Comparison of ENCODE assay signal across 8 cellular contexts in the genomic region with DNA sequence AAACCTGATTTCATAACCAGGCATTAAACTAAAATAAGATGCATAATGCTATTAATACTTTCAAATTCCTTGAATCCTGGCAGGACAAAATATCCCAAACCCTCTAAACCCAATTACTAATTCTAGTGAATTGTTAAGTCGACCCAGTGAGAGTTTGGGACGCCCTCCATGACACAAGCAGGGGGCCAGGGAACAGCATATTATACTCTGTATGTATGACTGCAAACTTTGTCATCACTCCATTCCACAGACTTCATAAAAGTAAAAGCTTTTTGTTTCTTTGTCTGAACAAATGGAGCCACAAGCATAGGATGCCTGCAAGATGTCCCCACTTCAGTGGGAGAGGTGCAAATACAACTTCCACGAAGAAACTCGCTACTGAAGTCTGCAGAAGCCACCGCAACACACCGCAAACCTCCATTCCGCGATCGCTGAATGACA. TPM values are rescaled to one million over a fixed set of nuclear protein-coding genes. Genes with fewer than 3 reads are reported as not detected.
DNase-seq lines count a peak whose midpoint lies in the region; ATAC-seq and TF ChIP-seq lines count a peak whose summit lies in the region.

No MANE protein-coding gene starts in this region.

- peak overlapping the region; percentile 88 for H3K9ac ChIP-seq in adipocyte (ENCODE audit: low read length)

- WGBS in lower leg skin, 2 donors = 3 to 6% methylated on average over 9 of the region's 9 CpGs
- WGBS in stomach, 5 donors = 2 to 6% (median 5%) methylated on average over 9 of the region's 9 CpGs

- H3K27me3 ChIP-seq in adipocyte (replicated peaks; ENCODE audit: control insufficient read depth, insufficient read depth, low read length) = no peaks in the 10 kb centered on the region
- no peaks in the 10 kb centered on the region for H3K27me3 ChIP-seq in stomach

- peak overlapping the region; percentile 21 to 100 (median 99) for H3K27ac ChIP-seq in stomach

- peak; percentile 37 for DNase-seq in stimulated activated CD4-positive, alpha-beta T cell treated with anti-CD3 and anti-CD28 coated beads, Interleukin-12 subunit alpha, Interleukin-12 subunit beta, amount 100 ng/mL, for 4 hours
- DNase-seq in stimulated activated CD4-positive, alpha-beta T cell treated with anti-CD3 and anti-CD28 coated beads, Interleukin-2, amount 100 ng/mL, for 48 hours = no peak
- DNase-seq in adipocyte (ENCODE audit: low read depth) = peak; percentile 49
- DNase-seq in lower leg skin (ENCODE audit: low spot score in 2 of 2) = no peak
- DNase-seq in stomach = no peak
- DNase-seq in LoVo (ENCODE audit: low spot score) = no peak
- no peak for DNase-seq in globus pallidus (ENCODE audit: low spot score)

- H3K4me3 ChIP-seq in adipocyte (ENCODE audit: low read length) (peak overlapping the region; percentile 92), lower leg skin (ENCODE audit: low read depth, poor library complexity, severe bottlenecking) (peak overlapping the region; percentile 82), stomach (peak overlapping the region; percentile 82 to 97 (median 91))

- TF ChIP-seq POLR2A in lower leg skin (IDR thresholded peaks at IDR 0.05) (no peak), stomach (IDR thresholded peaks at IDR 0.05) (no peak), GM18505 (IDR thresholded peaks at IDR 0.05; ENCODE audit: borderline replicate concordance, extremely low read depth, insufficient read depth, insufficient read length) (no peak)

- no peak for ATAC-seq in GM18505 (IDR thresholded peaks at IDR 0.05; ENCODE audit: unreplicated experiment)

- intact Hi-C loops in lower leg skin (cut with DNase I; ENCODE audit: low total_unique reads) (no loop called here), stomach (cut with DNase I; ENCODE audit: low total_unique reads) (no loop called here)

- TF ChIP-seq EP300 in stomach (IDR thresholded peaks at IDR 0.05) = no peak

- no peaks in the 10 kb centered on the region for H3K36me3 ChIP-seq in adipocyte (ENCODE audit: control insufficient read depth, insufficient read depth, low read length, severe bottlenecking)
- no peaks in the 10 kb centered on the region for H3K36me3 ChIP-seq in stomach

- TF ChIP-seq CTCF in lower leg skin (IDR thresholded peaks at IDR 0.05) (no peak), stomach (IDR thresholded peaks at IDR 0.05) (no peak)

- H3K4me1 ChIP-seq in adipocyte (ENCODE audit: control insufficient read depth, insufficient read depth, low read length) (peaks cover 36% of the 10 kb centered on the region), stomach (peaks cover 30 to 63% (median 50%) of the 10 kb centered on the region in 4 donors)

- no peaks in the 10 kb centered on the region for H3K9me3 ChIP-seq in adipocyte (ENCODE audit: control insufficient read depth, low read length)
- H3K9me3 ChIP-seq in stomach = no peaks in the 10 kb centered on the region

RNA-seq across cellular contexts. Expression of a gene that starts 1.2 kb away (rescaled TPM):
- total RNA-seq in lower leg skin = 10 to 100 TPM; 32.2 to 49.9 (median 36.6) TPM
- 100 to 1,000 TPM in 1 of 5 donors, 10 to 100 TPM in 4; 28.1 to 157 (median 51.9) TPM for total RNA-seq in stomach
- 10 to 100 TPM in 1 of 3 donors, 1 to 10 TPM in 2; 6.9 to 11.6 (median 8.8) TPM for polyA plus RNA-seq in stomach

Comparison
In these comparisons a context has a peak if more than half of its experiments do, and no peak if none do; other contexts are left out.
1. DNase-seq: peak in stimulated activated CD4-positive, alpha-beta T cell treated with anti-CD3 and anti-CD28 coated beads, Interleukin-12 subunit alpha, Interleukin-12 subunit beta, amount 100 ng/mL, for 4 hours (single experiment) and adipocyte (single experiment); none in stimulated activated CD4-positive, alpha-beta T cell treated with anti-CD3 and anti-CD28 coated beads, Interleukin-2, amount 100 ng/mL, for 48 hours (0 of 2), lower leg skin (0 of 2), stomach (single experiment), LoVo (single experiment) and globus pallidus (single experiment).
2. Peak in every context shown above with its lines, with median percentiles within 50 percentile points of each other: H3K4me3 ChIP-seq.